ENCODE assay signal across 7 cellular contexts in the genomic region with DNA sequence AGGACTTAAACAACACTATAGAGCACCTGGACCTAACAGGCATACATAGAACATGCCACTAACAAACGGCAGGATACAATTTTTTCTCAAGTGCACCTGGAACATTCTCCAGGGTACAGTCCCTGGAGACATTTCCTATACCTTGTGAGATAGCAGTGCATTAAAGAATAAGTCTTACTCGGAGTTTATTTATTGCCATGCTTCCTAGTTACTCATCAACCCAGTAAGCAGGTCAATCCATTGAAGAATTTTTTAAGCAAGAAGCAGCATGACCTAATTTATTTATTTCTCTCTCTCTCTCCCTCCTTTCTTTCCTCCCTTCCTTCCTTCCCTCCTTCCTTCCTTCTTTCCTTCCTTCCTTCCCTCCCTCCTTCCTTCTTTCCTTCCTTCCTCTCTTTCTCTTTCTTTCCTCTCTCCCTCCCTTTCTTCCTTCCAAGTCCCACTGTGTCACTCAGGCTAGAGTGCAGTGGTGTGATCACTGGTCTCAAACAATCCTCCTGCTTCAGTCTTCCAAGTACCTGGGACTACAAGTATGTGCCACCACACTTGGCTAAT.
"Had no signal": no experiment of that assay in that cellular context is flagged by ENCODE, and none has a peak within 500 bp of the region (broad histone marks: within the 10 kb centered on the region; RNA-seq: fewer than 3 reads in every experiment).

No MANE protein-coding gene starts in this region.

- H3K36me3 ChIP-seq: HAP-1 had no signal

- DNase-seq: GM23248, GOT3, H7, IMR-90 had no signal

- H3K4me3 ChIP-seq: GM23248, HAP-1, K562 had no signal

- H3K4me1 ChIP-seq: HAP-1 had no signal

- H3K27ac ChIP-seq: GM23248, HL-60 had no signal

- FAIRE-seq: K562 had no signal
